9 cellular contexts compared by ENCODE assay signal in the genomic region with DNA sequence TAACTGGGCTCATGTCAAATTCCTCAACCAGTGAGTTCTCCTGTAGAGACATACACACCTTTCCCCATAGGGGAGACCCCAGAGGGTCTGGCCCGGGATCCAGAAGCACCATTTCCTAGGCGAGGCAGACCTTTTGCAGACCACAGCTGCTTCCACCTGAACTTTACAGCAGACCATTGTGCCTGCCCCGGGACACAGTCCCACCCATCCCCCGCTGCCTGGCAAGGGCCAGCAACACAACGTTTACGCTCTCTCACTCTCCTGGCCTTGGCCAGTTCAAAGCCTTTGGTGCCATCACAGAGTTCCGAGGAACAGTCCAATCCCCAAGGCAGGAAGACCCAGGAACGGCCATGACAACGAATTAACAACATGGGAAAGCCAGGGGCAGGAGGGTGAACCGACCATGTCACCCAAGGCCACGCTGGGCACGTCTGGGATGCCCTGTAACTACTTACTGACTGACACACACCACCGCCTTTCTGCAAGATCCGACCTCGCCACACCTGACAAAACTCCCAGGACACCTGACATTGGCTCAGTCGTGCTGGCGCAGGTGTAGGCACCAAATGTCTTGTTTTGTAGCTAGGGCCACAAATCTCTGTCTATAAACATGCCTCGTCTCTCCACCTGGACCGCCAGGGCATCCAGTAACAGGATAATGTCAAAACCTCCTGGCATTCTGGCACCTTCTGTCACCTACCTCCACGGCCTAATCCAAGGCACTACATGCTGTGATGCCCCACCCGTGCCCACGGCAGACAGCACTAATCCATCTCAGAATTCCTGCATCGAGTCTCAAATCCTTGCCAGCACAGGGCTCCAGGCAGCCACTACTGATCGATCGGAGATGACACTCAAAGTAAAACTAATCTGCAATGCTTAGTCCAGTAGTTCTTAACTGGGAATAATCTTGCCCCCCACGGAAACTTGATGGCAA. TPM values are rescaled to one million over a fixed set of nuclear protein-coding genes. Genes with fewer than 3 reads are reported as not detected.
DNase-seq lines count a peak whose midpoint lies in the region; ATAC-seq, FAIRE-seq and TF ChIP-seq lines count a peak whose summit lies in the region.
"Had no signal": no experiment of that assay in that cellular context is flagged by ENCODE, and none has a peak within 500 bp of the region (broad histone marks: within the 10 kb centered on the region; RNA-seq: fewer than 3 reads in every experiment).

No MANE protein-coding gene starts in this region.

- H3K4me1 Mint-ChIP-seq in activated naive CD8-positive, alpha-beta T cell (ENCODE audit: low read depth): peaks cover 93% of the 10 kb centered on the region
- H3K4me1 Mint-ChIP-seq in stimulated activated memory B cell treated with anti-CD40 and anti-IgM and Interleukin-4, amounts not matched to agents 10 μg/mL and 1 μg/mL and 100 μg/mL, for 72 hours: peaks cover 90% of the 10 kb centered on the region

- no peak for TF ChIP-seq CTCF in HL-60 (IDR thresholded peaks at IDR 0.05; ENCODE audit: insufficient read depth, low read length)
- TF ChIP-seq CTCF in kidney (IDR thresholded peaks at IDR 0.05; ENCODE audit: borderline replicate concordance, extremely low read depth, insufficient read depth): no peak

- H3K27ac Mint-ChIP-seq in activated naive CD8-positive, alpha-beta T cell: peak overlapping the region; percentile 99
- peak overlapping the region; percentile 96 for H3K27ac Mint-ChIP-seq in stimulated activated memory B cell treated with anti-CD40 and anti-IgM and Interleukin-4, amounts not matched to agents 10 μg/mL and 1 μg/mL and 100 μg/mL, for 72 hours

- H3K9me3 Mint-ChIP-seq in activated naive CD8-positive, alpha-beta T cell (ENCODE audit: low read depth): no peaks in the 10 kb centered on the region
- no peaks in the 10 kb centered on the region for H3K9me3 Mint-ChIP-seq in stimulated activated memory B cell treated with anti-CD40 and anti-IgM and Interleukin-4, amounts not matched to agents 10 μg/mL and 1 μg/mL and 100 μg/mL, for 72 hours

- H3K4me3 ChIP-seq in HL-60 (replicated peaks; ENCODE audit: insufficient read depth, low read length) (no peak overlapping the region), kidney (ENCODE audit: low read length in 2 of 2) (no peak overlapping the region)

- ATAC-seq in stimulated activated memory B cell treated with anti-CD40 and anti-IgM and Interleukin-4, amounts not matched to agents 10 μg/mL and 1 μg/mL and 100 μg/mL, for 72 hours: no peak
- ATAC-seq in GM21447 (IDR thresholded peaks at IDR 0.05; ENCODE audit: unreplicated experiment) (no peak), HG02678 (IDR thresholded peaks at IDR 0.05; ENCODE audit: unreplicated experiment) (no peak)

- no peaks in the 10 kb centered on the region for H3K27me3 Mint-ChIP-seq in activated naive CD8-positive, alpha-beta T cell
- H3K27me3 Mint-ChIP-seq in stimulated activated memory B cell treated with anti-CD40 and anti-IgM and Interleukin-4, amounts not matched to agents 10 μg/mL and 1 μg/mL and 100 μg/mL, for 72 hours: no peaks in the 10 kb centered on the region

- no peaks in the 10 kb centered on the region for H3K27me3 ChIP-seq in HL-60 (ENCODE audit: insufficient read depth, poor library complexity, severe bottlenecking)

- H3K36me3 Mint-ChIP-seq in activated naive CD8-positive, alpha-beta T cell: peaks cover 39% of the 10 kb centered on the region
- H3K36me3 Mint-ChIP-seq in stimulated activated memory B cell treated with anti-CD40 and anti-IgM and Interleukin-4, amounts not matched to agents 10 μg/mL and 1 μg/mL and 100 μg/mL, for 72 hours: peaks cover 76% of the 10 kb centered on the region

- peak overlapping the region; percentile 90 for H3K4me3 Mint-ChIP-seq in activated naive CD8-positive, alpha-beta T cell
- H3K4me3 Mint-ChIP-seq in stimulated activated memory B cell treated with anti-CD40 and anti-IgM and Interleukin-4, amounts not matched to agents 10 μg/mL and 1 μg/mL and 100 μg/mL, for 72 hours: peak overlapping the region; percentile 56

- peak overlapping the region in 1 of 2 donors; percentile 59 for H3K9ac ChIP-seq in kidney (ENCODE audit: low read length in 2 of 2)

- DNase-seq in HL-60 (ENCODE audit: low read depth in 1 of 2, low spot score in 1 of 2) (no peak), kidney (no peak), NCI-H526 (lab: John Stamatoyannopoulos, UW) (no peak), amniotic stem cell (lab: John Stamatoyannopoulos, UW) (no peak)
- DNase-seq: activated effector memory CD4-positive, alpha-beta T cell treated with Interleukin-2 at 50 U/mL for 16 hours had no signal

- FAIRE-seq in kidney (lab: Jason Lieb, UNC): no peak

- intact Hi-C loops in kidney (cut with DNase I): no loop called here

- peaks cover 66 to 79% of the 10 kb centered on the region in 2 donors for H3K4me1 ChIP-seq in kidney (ENCODE audit: control insufficient read depth in 1 of 2, insufficient read depth in 1 of 2, low read depth in 1 of 2, low read length in 2 of 2)

- H3K27ac ChIP-seq in HL-60 (replicated peaks): peak overlapping the region; percentile 95
- H3K27ac ChIP-seq in kidney (ENCODE audit: low read depth in 2 of 2, low read length in 2 of 2): peak overlapping the region; percentile 95 to 97

- H3K9me3 ChIP-seq in kidney (ENCODE audit: control insufficient read depth in 1 of 2, low read length in 2 of 2): no peaks in the 10 kb centered on the region

- H3K36me3 ChIP-seq in kidney (ENCODE audit: control insufficient read depth in 1 of 2, insufficient read depth in 2 of 2, low read length in 2 of 2): peaks cover 27 to 74% of the 10 kb centered on the region in 2 donors

RNA-seq across cellular contexts. Expression of gene MYH9, which starts 51.3 kb away (rescaled TPM):
- total RNA-seq in kidney: 655 TPM
- 85.2 TPM for polyA plus RNA-seq in kidney (ENCODE audit: insufficient read depth, low read depth, low replicate concordance)
